11 cellular contexts compared by ENCODE assay signal in genomic region chr7:81470724-81471379, GRCh38.
"Had no signal": no experiment of that assay in that cellular context is flagged by ENCODE, and none has a peak within 500 bp of the region (broad histone marks: within the 10 kb centered on the region; RNA-seq: fewer than 3 reads in every experiment).

No MANE protein-coding gene starts in this region.

- H3K27ac ChIP-seq: adrenal gland, ovary, tibial artery had no signal

- H3K36me3 ChIP-seq: adrenal gland, ovary, tibial artery had no signal

- H3K9me3 ChIP-seq: adrenal gland, mucosa of descending colon, ovary, tibial artery had no signal

- H3K4me3 ChIP-seq: adrenal gland, mucosa of descending colon, ovary, tibial artery had no signal

- H3K4me1 ChIP-seq: adrenal gland had no signal

- H3K27me3 ChIP-seq: adrenal gland, ovary, tibial artery had no signal

- DNase-seq: activated CD8-positive, alpha-beta memory T cell treated with anti-CD3 and anti-CD28 coated beads, Interleukin-2, amount 50 U/mL, for 4 hours; activated effector memory CD4-positive, alpha-beta T cell treated with anti-CD3 and anti-CD28 coated beads, Interleukin-2, amount 50 U/mL, for 16 hours; effector memory CD4-positive, alpha-beta T cell; T-helper 9 cell had no signal

- ATAC-seq: activated CD8-positive, alpha-beta T cell treated with anti-CD3 and anti-CD28 coated beads, Interleukin-2, amount 10 ng/mL, durations not matched to agents 7 days and 5 days; stimulated activated memory B cell treated with anti-CD40 and anti-IgM and Interleukin-4, amounts not matched to agents 10 μg/mL and 1 μg/mL and 100 μg/mL, for 72 hours; T-cell had no signal
